ENCODE assay signal across 11 cellular contexts in the genomic region with DNA sequence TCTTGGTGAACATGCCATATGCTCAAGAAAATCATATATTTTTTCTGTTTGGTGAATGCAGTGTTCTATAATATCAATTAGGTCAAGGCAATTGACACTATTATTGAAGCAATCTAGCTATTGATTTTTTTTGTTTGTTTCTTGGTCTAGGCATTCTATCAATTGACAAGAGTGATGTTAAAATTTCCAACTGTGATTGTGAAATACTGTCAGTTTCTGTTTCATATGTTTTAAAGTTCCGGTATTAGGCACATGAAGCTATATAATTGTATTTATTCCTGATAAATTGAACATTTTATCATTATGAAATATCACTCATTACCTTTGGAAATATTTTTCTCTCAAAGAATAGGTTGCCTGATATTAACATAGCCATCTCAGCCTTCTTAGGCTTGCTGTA.
"Had no signal": no experiment of that assay in that cellular context is flagged by ENCODE, and none has a peak within 500 bp of the region (broad histone marks: within the 10 kb centered on the region; RNA-seq: fewer than 3 reads in every experiment).

No MANE protein-coding gene starts in this region.

- DNase-seq: GM23248, GOT3, H7, H9, HCEC 1CT, HFFc6 had no signal

- H3K4me1 ChIP-seq: HAP-1 had no signal

- H2AFZ ChIP-seq: GM23248, GM23338 had no signal

- H3K4me2 ChIP-seq: GM23338 had no signal

- H3K27ac ChIP-seq: GM23248 had no signal

- H3K4me3 ChIP-seq: GM23248, GM23338, HAP-1 had no signal

- ATAC-seq: GM23338, HCT116 had no signal

- H3K36me3 ChIP-seq: HAP-1 had no signal

- H3K9me3 ChIP-seq: HAP-1 had no signal

- H3K9ac ChIP-seq: GM23248 had no signal

- FAIRE-seq: H1, H54 had no signal
